15 cellular contexts compared by ENCODE assay signal in genomic region chr4:145168578-145169187, GRCh38.
"Had no signal": no experiment of that assay in that cellular context is flagged by ENCODE, and none has a peak within 500 bp of the region (broad histone marks: within the 10 kb centered on the region; RNA-seq: fewer than 3 reads in every experiment).

No MANE protein-coding gene starts in this region.

- H3K9me3 Mint-ChIP-seq: activated CD4-positive, alpha-beta memory T cell treated with anti-CD3 and anti-CD28 coated beads, Interleukin-2, amount 10 ng/mL, durations not matched to agents 7 days and 5 days; activated T-helper 1 cell treated with anti-CD3 and anti-CD28 coated beads, Interleukin-12 subunit alpha, Interleukin-12 subunit beta, Interleukin-2, Interleukin-4 antibody, amounts not matched to agents 30 ng/mL and 10 ng/mL and 1 ng/mL, durations not matched to agents 14 hours and 24 hours and 36 hours; T-cell had no signal

- H3K27me3 ChIP-seq: gastrocnemius medialis, sigmoid colon, spleen, thyroid gland had no signal

- H2AFZ ChIP-seq: parathyroid adenoma had no signal

- H3K27ac ChIP-seq: epithelial cell of prostate, parathyroid adenoma, sigmoid colon, thyroid gland had no signal

- FAIRE-seq: astrocyte, bronchial epithelial cell, keratinocyte had no signal

- H3K9ac ChIP-seq: parathyroid adenoma had no signal

- H3K4me3 Mint-ChIP-seq: activated CD4-positive, alpha-beta memory T cell treated with anti-CD3 and anti-CD28 coated beads, Interleukin-2, amount 10 ng/mL, durations not matched to agents 7 days and 5 days; activated T-helper 1 cell treated with anti-CD3 and anti-CD28 coated beads, Interleukin-12 subunit alpha, Interleukin-12 subunit beta, Interleukin-2, Interleukin-4 antibody, amounts not matched to agents 30 ng/mL and 10 ng/mL and 1 ng/mL, durations not matched to agents 14 hours and 24 hours and 36 hours; T-cell had no signal

- ATAC-seq: gastrocnemius medialis, left lobe of liver, T-cell had no signal

- H3K27me3 Mint-ChIP-seq: activated CD4-positive, alpha-beta memory T cell treated with anti-CD3 and anti-CD28 coated beads, Interleukin-2, amount 10 ng/mL, durations not matched to agents 7 days and 5 days; T-cell had no signal

- DNase-seq: activated CD4-positive, alpha-beta memory T cell treated with anti-CD3 and anti-CD28 coated beads, Interleukin-2, amount 10 ng/mL, durations not matched to agents 7 days and 5 days; activated naive CD4-positive, alpha-beta T cell treated with Interleukin-2 at 50 U/mL for 16 hours; dermis blood vessel endothelial cell; gastrocnemius medialis; sigmoid colon; spleen; T-cell; thyroid gland had no signal

- H3K27ac Mint-ChIP-seq: activated CD4-positive, alpha-beta memory T cell treated with anti-CD3 and anti-CD28 coated beads, Interleukin-2, amount 10 ng/mL, durations not matched to agents 7 days and 5 days; activated T-helper 1 cell treated with anti-CD3 and anti-CD28 coated beads, Interleukin-12 subunit alpha, Interleukin-12 subunit beta, Interleukin-2, Interleukin-4 antibody, amounts not matched to agents 30 ng/mL and 10 ng/mL and 1 ng/mL, durations not matched to agents 14 hours and 24 hours and 36 hours; T-cell had no signal

- H3K4me1 ChIP-seq: parathyroid adenoma had no signal

- H3K9me3 ChIP-seq: gastrocnemius medialis, sigmoid colon, spleen, thyroid gland had no signal

- H3K4me3 ChIP-seq: gastrocnemius medialis, sigmoid colon, spleen, thyroid gland had no signal
